17 cellular contexts compared by ENCODE assay signal in genomic region chr11:96122601-96123044, GRCh38.
A peak's percentile ranks its signal among the peaks of the same experiment; 100 is the strongest.
DNase-seq lines count a peak whose midpoint lies in the region; FAIRE-seq and TF ChIP-seq lines count a peak whose summit lies in the region.
"Had no signal": no experiment of that assay in that cellular context is flagged by ENCODE, and none has a peak within 500 bp of the region (broad histone marks: within the 10 kb centered on the region; RNA-seq: fewer than 3 reads in every experiment).

No MANE protein-coding gene starts in this region.

- H3K4me1 Mint-ChIP-seq in astrocyte (ENCODE audit: low read depth, unreplicated experiment): peaks cover 16% of the 10 kb centered on the region

- H3K27ac ChIP-seq in astrocyte (ENCODE audit: low read depth, low read length) (no peak overlapping the region), mesenchymal stem cell (ENCODE audit: low read length, poor library complexity, severe bottlenecking) (peak overlapping the region; percentile 27), dorsolateral prefrontal cortex (no peak overlapping the region)
- H3K27ac ChIP-seq: C4-2B, KMS-11, sigmoid colon, uterus had no signal

- H3K4me3 ChIP-seq in astrocyte (ENCODE audit: insufficient read depth, low read depth, low read length): no peak overlapping the region
- H3K4me3 ChIP-seq in mesenchymal stem cell (ENCODE audit: insufficient read depth in 1 of 2, low read depth in 1 of 2, low read length in 2 of 2): no peak overlapping the region
- no peak overlapping the region for H3K4me3 ChIP-seq in dorsolateral prefrontal cortex
- H3K4me3 ChIP-seq: sigmoid colon, uterus had no signal

- H3K4me3 Mint-ChIP-seq in astrocyte (ENCODE audit: unreplicated experiment): no peak overlapping the region
- H3K4me3 Mint-ChIP-seq: activated CD4-positive, alpha-beta T cell treated with anti-CD3 and anti-CD28 coated beads, Interleukin-2, amount 10 ng/mL, durations not matched to agents 7 days and 5 days had no signal

- H3K36me3 Mint-ChIP-seq in astrocyte (ENCODE audit: low read depth, unreplicated experiment): peaks cover 5% of the 10 kb centered on the region

- H4K91ac ChIP-seq in mesenchymal stem cell (ENCODE audit: low read length): no peak overlapping the region

- H3K79me2 ChIP-seq in astrocyte (ENCODE audit: insufficient read depth, low read length): peaks cover 29% of the 10 kb centered on the region

- H3K9ac ChIP-seq in astrocyte (ENCODE audit: low read length) (no peak overlapping the region), mesenchymal stem cell (ENCODE audit: low read length) (no peak overlapping the region)
- H3K9ac ChIP-seq: KMS-11 had no signal

- TF ChIP-seq CTCF in astrocyte (IDR thresholded peaks at IDR 0.05; ENCODE audit: insufficient read depth, low read depth, low read length) (no peak), dorsolateral prefrontal cortex (IDR thresholded peaks at IDR 0.05 in 54 of 56, conservative IDR thresholded peaks at IDR 0.05 in 2 of 56; ENCODE audit: low read depth in 1 of 56, partially characterized antibody in 56 of 56) (no peak)

- H3K27me3 ChIP-seq in astrocyte (ENCODE audit: insufficient read depth, low read length) (no peaks in the 10 kb centered on the region), mesenchymal stem cell (ENCODE audit: control insufficient read depth in 1 of 2, insufficient read depth in 1 of 2, low read length in 2 of 2) (no peaks in the 10 kb centered on the region), dorsolateral prefrontal cortex (no peaks in the 10 kb centered on the region)
- H3K27me3 ChIP-seq: sigmoid colon, uterus had no signal

- peak; percentile 26 for FAIRE-seq in astrocyte (lab: Jason Lieb, UNC)
- FAIRE-seq: H54 had no signal

- H3K27ac Mint-ChIP-seq in astrocyte (ENCODE audit: unreplicated experiment): peak overlapping the region; percentile 70
- H3K27ac Mint-ChIP-seq: activated CD4-positive, alpha-beta T cell treated with anti-CD3 and anti-CD28 coated beads, Interleukin-2, amount 10 ng/mL, durations not matched to agents 7 days and 5 days had no signal

- H4K20me1 ChIP-seq in astrocyte (ENCODE audit: insufficient read depth, low read length): peaks cover 14% of the 10 kb centered on the region

- H3K9me3 Mint-ChIP-seq in astrocyte (ENCODE audit: unreplicated experiment): peaks cover 2% of the 10 kb centered on the region

- H2AFZ ChIP-seq in astrocyte (ENCODE audit: low read depth, low read length) (no peak overlapping the region), mesenchymal stem cell (ENCODE audit: low read depth, low read length) (no peak overlapping the region)

- H3K4me1 ChIP-seq in astrocyte (ENCODE audit: insufficient read depth, low read length): peaks cover 10% of the 10 kb centered on the region
- peaks cover 8% of the 10 kb centered on the region for H3K4me1 ChIP-seq in mesenchymal stem cell (ENCODE audit: control insufficient read depth, insufficient read depth, low read depth, low read length)
- H3K4me1 ChIP-seq: uterus had no signal

- H3K14ac ChIP-seq in mesenchymal stem cell (ENCODE audit: low read length in 2 of 2): no peak overlapping the region

- no peak overlapping the region for H3K18ac ChIP-seq in mesenchymal stem cell (ENCODE audit: low read depth in 1 of 2, low read length in 2 of 2)

- H3K23ac ChIP-seq in mesenchymal stem cell (ENCODE audit: low read length in 2 of 2): no peak overlapping the region

- no peak overlapping the region for H2AK5ac ChIP-seq in mesenchymal stem cell (ENCODE audit: low read length, severe bottlenecking)

- no peaks in the 10 kb centered on the region for H3K9me3 ChIP-seq in astrocyte (ENCODE audit: insufficient read depth, low read depth, low read length)
- H3K9me3 ChIP-seq in mesenchymal stem cell (ENCODE audit: control insufficient read depth, low read length): no peaks in the 10 kb centered on the region
- H3K9me3 ChIP-seq: sigmoid colon, uterus had no signal

- H2BK12ac ChIP-seq in mesenchymal stem cell (ENCODE audit: low read length in 2 of 2): no peak overlapping the region

- H3K36me3 ChIP-seq in astrocyte (ENCODE audit: insufficient read depth, low read length): no peaks in the 10 kb centered on the region
- peaks cover 0 to 8% of the 10 kb centered on the region in 2 experiments for H3K36me3 ChIP-seq in mesenchymal stem cell (ENCODE audit: control insufficient read depth in 1 of 2, insufficient read depth in 2 of 2, low read depth in 1 of 2, low read length in 2 of 2)
- H3K36me3 ChIP-seq: sigmoid colon, uterus had no signal

- no peaks in the 10 kb centered on the region for H3K27me3 Mint-ChIP-seq in astrocyte (ENCODE audit: low read depth, unreplicated experiment)
- H3K27me3 Mint-ChIP-seq: activated CD4-positive, alpha-beta T cell treated with anti-CD3 and anti-CD28 coated beads, Interleukin-2, amount 10 ng/mL, durations not matched to agents 7 days and 5 days had no signal

- peak; percentile 92 for DNase-seq in DMS79 treated with DMSO at 0.1 percent for 48 hours (lab: John Stamatoyannopoulos, UW)
- peak; percentile 12 for DNase-seq in NCI-H128 (lab: John Stamatoyannopoulos, UW; ENCODE audit: unreplicated experiment)
- DNase-seq in astrocyte (ENCODE audit: low read depth): peak; percentile 72
- DNase-seq in mesenchymal stem cell: no peak
- DNase-seq in effector CD8-positive, alpha-beta T cell (lab: John Stamatoyannopoulos, UW): no peak
- no peak for DNase-seq in NOMO-1 treated with DMSO at 0.1 percent for 48 hours (lab: John Stamatoyannopoulos, UW; ENCODE audit: unreplicated experiment)
- DNase-seq in dorsolateral prefrontal cortex: no peak
- DNase-seq in midbrain (lab: John Stamatoyannopoulos, UW): no peak
- DNase-seq: activated CD4-positive, alpha-beta T cell treated with anti-CD3 and anti-CD28 coated beads, Interleukin-2, amount 10 ng/mL, durations not matched to agents 7 days and 5 days; activated naive CD4-positive, alpha-beta T cell treated with anti-CD3 and anti-CD28 coated beads, Interleukin-2, amount 50 U/mL, for 16 hours; effector memory CD4-positive, alpha-beta T cell; NCI-H774; sigmoid colon; uterus had no signal

- no peak overlapping the region for H3K4me2 ChIP-seq in astrocyte (ENCODE audit: low read length)
- H3K4me2 ChIP-seq in mesenchymal stem cell (ENCODE audit: low read length, poor library complexity, severe bottlenecking): no peak overlapping the region
- H3K4me2 ChIP-seq: KMS-11 had no signal

- H4K8ac ChIP-seq in mesenchymal stem cell (ENCODE audit: low read length): no peak overlapping the region

- peaks cover 35% of the 10 kb centered on the region for H3K79me1 ChIP-seq in mesenchymal stem cell (replicated peaks; ENCODE audit: low read length, poor library complexity, severe bottlenecking)

- H2BK5ac ChIP-seq in mesenchymal stem cell (ENCODE audit: low read depth, low read length, poor library complexity, severe bottlenecking): no peak overlapping the region

- 87% methylated on average over 2 of the region's 2 CpGs for WGBS in mesenchymal stem cell

- no peak overlapping the region for H3K4ac ChIP-seq in mesenchymal stem cell (ENCODE audit: low read depth in 1 of 2, low read length in 2 of 2)

- H2BK120ac ChIP-seq in mesenchymal stem cell (ENCODE audit: low read depth, low read length): no peak overlapping the region

- intact Hi-C loops in dorsolateral prefrontal cortex (cut with DNase I): no loop called here

- H2BK15ac ChIP-seq in mesenchymal stem cell (ENCODE audit: low read depth, poor library complexity, severe bottlenecking): no peak overlapping the region

Comparison
In these comparisons a context has a peak if more than half of its experiments do, and no peak if none do; other contexts are left out.
1. DNase-seq: peak in DMS79 treated with DMSO at 0.1 percent for 48 hours (single experiment), NCI-H128 (single experiment) and astrocyte (single experiment); none in mesenchymal stem cell (single experiment), effector CD8-positive, alpha-beta T cell (single experiment), NOMO-1 treated with DMSO at 0.1 percent for 48 hours (single experiment), dorsolateral prefrontal cortex (0 of 10) and midbrain (single experiment).